ENCODE assay signal across 17 cellular contexts in genomic region chr22:34702279-34702678, GRCh38.
DNase-seq lines count a peak whose midpoint lies in the region; FAIRE-seq and TF ChIP-seq lines count a peak whose summit lies in the region.
"Had no signal": no experiment of that assay in that cellular context is flagged by ENCODE, and none has a peak within 500 bp of the region (broad histone marks: within the 10 kb centered on the region; RNA-seq: fewer than 3 reads in every experiment).

No MANE protein-coding gene starts in this region.

- H3K4me2 ChIP-seq in SK-N-SH, result no peak overlapping the region

- no peaks in the 10 kb centered on the region for H3K36me3 ChIP-seq in colonic mucosa
- no peaks in the 10 kb centered on the region for H3K36me3 ChIP-seq in SK-N-SH (replicated peaks in 1 of 2; ENCODE audit: control insufficient read depth in 1 of 2, insufficient read depth in 2 of 2, low read length in 1 of 2)
- H3K36me3 ChIP-seq: BE2C had no signal

- H3K4me3 ChIP-seq in colonic mucosa (no peak overlapping the region), SK-N-SH (ENCODE audit: low read depth in 2 of 2, low read length in 1 of 2) (no peak overlapping the region)
- H3K4me3 ChIP-seq: GM23248 had no signal

- no peak for TF ChIP-seq RAD21 in SK-N-SH (IDR thresholded peaks at IDR 0.05; ENCODE audit: low read length)

- no peaks in the 10 kb centered on the region for H3K9me2 ChIP-seq in SK-N-SH

- H2AFZ ChIP-seq in SK-N-SH (ENCODE audit: low read depth), result no peak overlapping the region
- H2AFZ ChIP-seq: GM23248 had no signal

- TF ChIP-seq EP300 in SK-N-SH (IDR thresholded peaks at IDR 0.05; ENCODE audit: borderline replicate concordance in 1 of 2, low read depth in 1 of 2, low read length in 1 of 2), result no peak

- H3K9ac ChIP-seq in colonic mucosa (ENCODE audit: low read depth in 2 of 2, low read length in 2 of 2) (no peak overlapping the region), SK-N-SH (no peak overlapping the region)
- H3K9ac ChIP-seq: GM23248 had no signal

- FAIRE-seq in urothelium cell line (lab: Jason Lieb, UNC), result peak; percentile 90
- FAIRE-seq in GM19239 (lab: Jason Lieb, UNC), result no peak
- FAIRE-seq: A204.1, D721Med, H54 had no signal

- intact Hi-C loops in colonic mucosa (cut with DNase I), result no loop called here

- no peaks in the 10 kb centered on the region for H3F3A ChIP-seq in SK-N-SH (replicated peaks; ENCODE audit: insufficient read depth)

- POLR2A ChIA-PET in SK-N-SH (lab: Yijun Ruan, JAX), result no interaction called here

- H3K27me3 ChIP-seq in colonic mucosa (no peaks in the 10 kb centered on the region), SK-N-SH (ENCODE audit: insufficient read depth) (no peaks in the 10 kb centered on the region)
- H3K27me3 ChIP-seq: BE2C had no signal

- H3K79me2 ChIP-seq in SK-N-SH (ENCODE audit: insufficient read depth), result no peaks in the 10 kb centered on the region

- H4K20me1 ChIP-seq in SK-N-SH (ENCODE audit: insufficient read depth), result no peaks in the 10 kb centered on the region

- peak; percentile 2 for DNase-seq in DMS153 treated with DMSO at 0.1 percent for 48 hours (lab: John Stamatoyannopoulos, UW; ENCODE audit: unreplicated experiment)
- DNase-seq in NCI-H2029 (lab: John Stamatoyannopoulos, UW), result peak; percentile 67
- peak; percentile 39 for DNase-seq in colonic mucosa
- DNase-seq in urothelium cell line (ENCODE audit: low spot score), result no peak
- no peak for DNase-seq in GM19239 (ENCODE audit: insufficient read length, low spot score)
- DNase-seq in SK-N-SH, result no peak
- DNase-seq in D341Med (ENCODE audit: low spot score), result no peak
- DNase-seq: BE2C; CD4-positive, alpha-beta memory T cell; DMS53; GF-D8; GM23248 had no signal

- no peak for TF ChIP-seq CTCF in colonic mucosa (IDR thresholded peaks at IDR 0.05)
- TF ChIP-seq CTCF in SK-N-SH (IDR thresholded peaks at IDR 0.05), result no peak

- CTCF ChIA-PET in SK-N-SH (lab: Yijun Ruan, JAX), result no interaction called here

- H3K27ac ChIP-seq in colonic mucosa, result no peak overlapping the region
- H3K27ac ChIP-seq in SK-N-SH (ENCODE audit: low read depth in 2 of 2, low read length in 1 of 2), result no peak overlapping the region
- H3K27ac ChIP-seq: C4-2B, GM23248, HL-60 had no signal

- H3K4me1 ChIP-seq in colonic mucosa, result no peaks in the 10 kb centered on the region
- H3K4me1 ChIP-seq in SK-N-SH (ENCODE audit: control insufficient read depth in 1 of 2, insufficient read depth in 2 of 2, low read depth in 1 of 2, low read length in 1 of 2), result no peaks in the 10 kb centered on the region
- H3K4me1 ChIP-seq: BE2C had no signal

- H3K9me3 ChIP-seq in colonic mucosa (no peaks in the 10 kb centered on the region), SK-N-SH (no peaks in the 10 kb centered on the region)
- H3K9me3 ChIP-seq: BE2C had no signal

- 2% methylated on average over 2 of the region's 2 CpGs for WGBS in SK-N-SH (ENCODE audit: low lambda C conversion rate)

TF ChIP-seq in SK-N-SH, 30 proteins besides CTCF, POLR2A, EP300 and RAD21:
- no peak for TF ChIP-seq EZH2phosphoT487 (IDR thresholded peaks at IDR 0.05; ENCODE audit: borderline replicate concordance, low read depth)
- TF ChIP-seq MXI1 (IDR thresholded peaks at IDR 0.05; ENCODE audit: low read depth, low read length), result no peak
- TF ChIP-seq TAF1 (IDR thresholded peaks at IDR 0.05; ENCODE audit: borderline replicate concordance, low read depth, low read length), result no peak
- TF ChIP-seq RCOR1 (IDR thresholded peaks at IDR 0.05; ENCODE audit: low read length), result no peak
- TF ChIP-seq NRF1 (IDR thresholded peaks at IDR 0.05; ENCODE audit: low read depth, low read length), result no peak
- no peak for TF ChIP-seq GATA2 (CRISPR knock-in tag; IDR thresholded peaks at IDR 0.05)
- no peak for TF ChIP-seq YY1 (IDR thresholded peaks at IDR 0.05; ENCODE audit: low read depth)
- TF ChIP-seq GABPA (IDR thresholded peaks at IDR 0.05; ENCODE audit: low read depth), result no peak
- TF ChIP-seq FOXM1 (IDR thresholded peaks at IDR 0.05; ENCODE audit: low read depth), result no peak
- TF ChIP-seq SMC3 (IDR thresholded peaks at IDR 0.05; ENCODE audit: low read depth, low read length), result no peak
- no peak for TF ChIP-seq SIN3A (IDR thresholded peaks at IDR 0.05; ENCODE audit: borderline replicate concordance, low read depth, low read length)
- no peak for TF ChIP-seq ZBTB33 (IDR thresholded peaks at IDR 0.05; ENCODE audit: borderline replicate concordance, low read depth)
- TF ChIP-seq USF1 (IDR thresholded peaks at IDR 0.05; ENCODE audit: borderline replicate concordance, low read depth), result no peak
- TF ChIP-seq JUND (IDR thresholded peaks at IDR 0.05), result no peak
- no peak for TF ChIP-seq FOSL2 (IDR thresholded peaks at IDR 0.05; ENCODE audit: borderline replicate concordance, low read depth)
- TF ChIP-seq FOXJ3 (CRISPR knock-in tag; IDR thresholded peaks at IDR 0.05), result no peak
- no peak for TF ChIP-seq MAX (IDR thresholded peaks at IDR 0.05; ENCODE audit: low read depth)
- no peak for TF ChIP-seq IRF3 (IDR thresholded peaks at IDR 0.05; ENCODE audit: low read depth, low read length)

Comparison
In these comparisons a context has a peak if more than half of its experiments do, and no peak if none do; other contexts are left out.
1. DNase-seq: peak in DMS153 treated with DMSO at 0.1 percent for 48 hours (single experiment), NCI-H2029 (single experiment) and colonic mucosa (single experiment); none in urothelium cell line (single experiment), GM19239 (single experiment), SK-N-SH (single experiment) and D341Med (single experiment).